8 cellular contexts compared by ENCODE assay signal in the genomic region with DNA sequence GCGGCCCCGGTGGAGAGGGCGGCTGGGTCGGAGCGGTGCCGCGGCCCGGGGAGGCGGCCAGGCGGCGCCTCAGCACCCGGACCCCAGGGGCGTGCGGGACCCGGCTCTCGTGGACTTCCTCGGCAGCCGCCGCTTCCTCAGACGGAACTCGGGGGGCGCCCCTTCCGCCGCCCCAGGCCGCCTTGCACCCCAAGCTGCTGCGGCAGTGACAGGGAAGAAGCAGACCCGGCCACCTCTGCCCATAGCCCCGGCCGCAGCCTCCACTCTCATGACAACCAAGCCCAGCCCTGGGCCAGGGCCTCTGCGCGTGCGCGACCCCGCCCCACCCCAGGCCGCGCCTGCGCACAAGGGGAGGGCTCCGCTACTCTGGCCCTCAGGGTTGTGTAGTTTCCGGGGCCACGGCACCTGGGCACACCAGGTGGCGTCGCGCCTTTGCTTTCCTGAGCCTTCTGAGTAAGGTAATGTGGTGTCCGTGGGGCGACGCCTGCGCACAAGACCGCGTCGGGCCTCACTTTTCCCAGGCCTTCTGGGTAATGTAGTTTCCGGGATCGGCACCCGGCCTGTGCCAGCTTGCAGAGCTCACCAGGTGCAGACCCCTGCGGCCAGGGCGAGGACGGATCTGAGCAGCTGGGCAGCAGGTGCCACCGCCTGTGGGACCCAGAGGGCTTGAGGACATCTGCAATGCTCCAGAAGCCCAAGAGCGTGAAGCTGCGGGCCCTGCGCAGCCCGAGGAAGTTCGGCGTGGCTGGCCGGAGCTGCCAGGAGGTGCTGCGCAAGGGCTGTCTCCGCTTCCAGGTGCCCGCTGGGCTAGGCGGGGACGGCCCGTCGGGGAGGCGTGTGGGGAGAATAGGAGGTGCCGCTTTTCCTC.
A peak's percentile ranks its signal among the peaks of the same experiment; 100 is the strongest.
DNase-seq lines count a peak whose midpoint lies in the region; ATAC-seq lines count a peak whose summit lies in the region.

A gene (minus strand): TSS at position 289 of the 868 bp plus-strand sequence. CDS start 4,804 bp downstream, outside the sequence.
A gene with protein sequence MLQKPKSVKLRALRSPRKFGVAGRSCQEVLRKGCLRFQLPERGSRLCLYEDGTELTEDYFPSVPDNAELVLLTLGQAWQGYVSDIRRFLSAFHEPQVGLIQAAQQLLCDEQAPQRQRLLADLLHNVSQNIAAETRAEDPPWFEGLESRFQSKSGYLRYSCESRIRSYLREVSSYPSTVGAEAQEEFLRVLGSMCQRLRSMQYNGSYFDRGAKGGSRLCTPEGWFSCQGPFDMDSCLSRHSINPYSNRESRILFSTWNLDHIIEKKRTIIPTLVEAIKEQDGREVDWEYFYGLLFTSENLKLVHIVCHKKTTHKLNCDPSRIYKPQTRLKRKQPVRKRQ (plus strand): TSS at position 554 of the 868 bp plus-strand sequence. CDS start 128 bp downstream, at position 682.

- ATAC-seq in GM18498 (IDR thresholded peaks at IDR 0.05; ENCODE audit: unreplicated experiment) (peak; percentile 95), HG02938 (IDR thresholded peaks at IDR 0.05; ENCODE audit: unreplicated experiment) (peak; percentile 94)

- DNase-seq in NCI-H187 treated with DMSO at 0.1 percent for 48 hours (lab: John Stamatoyannopoulos, UW) (peak; percentile 80), T-helper 22 cell (ENCODE audit: low read depth) (peak; percentile 97), astrocyte of the hippocampus (ENCODE audit: low read depth, low spot score) (peak; percentile 96), hippocampal formation (lab: John Stamatoyannopoulos, UW) (peak; percentile 84 to 94), retina (peak; percentile 99), NCI-H1092 (lab: John Stamatoyannopoulos, UW) (no peak)
